ENCODE assay signal across 8 cellular contexts in the genomic region with DNA sequence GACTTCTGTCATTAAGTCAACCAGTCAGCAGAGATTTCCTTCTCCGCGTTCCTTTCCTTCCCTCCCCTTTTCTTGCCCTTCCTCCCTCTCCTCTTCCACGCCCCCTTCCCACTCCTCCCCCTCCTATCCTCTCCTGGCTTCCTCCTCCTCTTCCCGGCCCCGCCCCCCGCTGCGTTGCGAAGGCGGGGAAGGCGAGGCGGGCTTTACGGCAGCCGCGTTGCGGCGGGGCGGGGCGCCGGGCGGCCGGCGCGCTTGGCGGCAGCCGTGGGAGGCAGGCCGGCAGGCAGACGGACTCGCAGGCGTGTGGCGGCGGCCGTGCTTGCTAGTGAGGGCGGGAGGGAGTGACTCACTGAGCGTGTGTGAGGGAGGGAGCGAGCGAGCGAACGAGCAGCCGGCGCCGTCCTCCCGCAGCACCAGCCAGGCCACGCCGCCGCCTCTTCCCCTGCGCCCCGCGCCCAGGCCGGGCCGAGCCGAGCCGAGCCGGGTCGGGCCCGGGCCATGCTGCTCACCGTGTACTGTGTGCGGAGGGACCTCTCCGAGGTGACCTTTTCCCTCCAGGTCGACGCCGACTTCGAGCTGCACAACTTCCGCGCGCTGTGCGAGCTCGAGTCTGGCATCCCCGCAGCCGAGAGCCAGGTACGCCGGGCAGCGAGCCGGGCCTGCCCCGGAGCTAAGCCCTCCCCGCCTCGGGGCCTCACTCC. TPM values are rescaled to one million over a fixed set of nuclear protein-coding genes. Genes with fewer than 3 reads are reported as not detected.
A peak's percentile ranks its signal among the peaks of the same experiment; 100 is the strongest.
DNase-seq lines count a peak whose midpoint lies in the region; ATAC-seq, FAIRE-seq and TF ChIP-seq lines count a peak whose summit lies in the region.

Gene DDI2, plus strand, starts transcription at position 286 of the 701 bp plus-strand sequence. Its CDS starts 213 bp downstream, at position 499.

- H3K4me3 Mint-ChIP-seq in CD8-positive, alpha-beta T cell, result peak within 1 kb of the TSS; percentile 94
- H3K4me3 Mint-ChIP-seq in effector memory CD8-positive, alpha-beta T cell, result peak within 1 kb of the TSS; percentile 86 to 89

- H2BK15ac ChIP-seq in mesenchymal stem cell (ENCODE audit: low read depth, poor library complexity, severe bottlenecking), result peak within 1 kb of the TSS; percentile 91

- TF ChIP-seq CTCF in CD8-positive, alpha-beta T cell (IDR thresholded peaks at IDR 0.05), result no peak

- H2BK12ac ChIP-seq in mesenchymal stem cell (ENCODE audit: low read length in 2 of 2), result peak within 1 kb of the TSS in 1 of 2 experiments; percentile 90

- FAIRE-seq in HTR-8/SVneo (lab: Jason Lieb, UNC), result peak; percentile 99

- H3K4ac ChIP-seq in mesenchymal stem cell (ENCODE audit: low read depth in 1 of 2, low read length in 2 of 2), result peak within 1 kb of the TSS; percentile 69 to 89

- H3K27me3 Mint-ChIP-seq in CD8-positive, alpha-beta T cell (ENCODE audit: low read depth), result no peaks in the 10 kb centered on the region
- no peaks in the 10 kb centered on the region for H3K27me3 Mint-ChIP-seq in effector memory CD8-positive, alpha-beta T cell

- H3K27ac ChIP-seq in CD8-positive, alpha-beta T cell (ENCODE audit: low read depth, low read length), result peak within 1 kb of the TSS; percentile 73
- H3K27ac ChIP-seq in mesenchymal stem cell (ENCODE audit: low read length, poor library complexity, severe bottlenecking), result peak within 1 kb of the TSS; percentile 88

- peaks cover 46% of the 10 kb centered on the region for H3K4me1 Mint-ChIP-seq in CD8-positive, alpha-beta T cell (ENCODE audit: low read depth)
- peaks cover 26 to 38% of the 10 kb centered on the region in 2 donors for H3K4me1 Mint-ChIP-seq in effector memory CD8-positive, alpha-beta T cell (ENCODE audit: low read depth in 2 of 2)

- peak within 1 kb of the TSS; percentile 89 for H3K4me3 ChIP-seq in CD8-positive, alpha-beta T cell (ENCODE audit: low read depth, low read length)
- H3K4me3 ChIP-seq in mesenchymal stem cell (ENCODE audit: insufficient read depth in 1 of 2, low read depth in 1 of 2, low read length in 2 of 2), result peak within 1 kb of the TSS; percentile 88 to 94

- H3K36me3 ChIP-seq in CD8-positive, alpha-beta T cell (ENCODE audit: insufficient read depth, low read length), result no peaks in the 10 kb centered on the region
- H3K36me3 ChIP-seq in mesenchymal stem cell (ENCODE audit: control insufficient read depth in 1 of 2, insufficient read depth in 2 of 2, low read depth in 1 of 2, low read length in 2 of 2), result peaks cover 0 to 13% of the 10 kb centered on the region in 2 experiments

- CTCF ChIA-PET in CD8-positive, alpha-beta T cell (lab: Charles Lee), result interaction anchor here (1.1 to 1.2 kb wide), 2 partner anchors 40 to 124 kb away, joined by 3 read pairs; no protein-coding TSS in a partner anchor

- H2BK120ac ChIP-seq in mesenchymal stem cell (ENCODE audit: low read depth, low read length), result peak within 1 kb of the TSS; percentile 87

- peak; percentile 88 for ATAC-seq in CD8-positive, alpha-beta T cell
- ATAC-seq in GM21360 (IDR thresholded peaks at IDR 0.05; ENCODE audit: unreplicated experiment), result peak; percentile 67
- ATAC-seq in effector memory CD8-positive, alpha-beta T cell (replicated peaks), result peak; percentile 92

- no peaks in the 10 kb centered on the region for H3K27me3 ChIP-seq in CD8-positive, alpha-beta T cell (ENCODE audit: insufficient read depth, low read length)
- H3K27me3 ChIP-seq in mesenchymal stem cell (ENCODE audit: control insufficient read depth in 1 of 2, insufficient read depth in 1 of 2, low read length in 2 of 2), result no peaks in the 10 kb centered on the region

- H4K91ac ChIP-seq in mesenchymal stem cell (ENCODE audit: low read length), result peak within 1 kb of the TSS; percentile 98

- H3K9me3 Mint-ChIP-seq in CD8-positive, alpha-beta T cell, result no peaks in the 10 kb centered on the region
- no peaks in the 10 kb centered on the region for H3K9me3 Mint-ChIP-seq in effector memory CD8-positive, alpha-beta T cell

- peak within 1 kb of the TSS; percentile 94 for H3K27ac Mint-ChIP-seq in CD8-positive, alpha-beta T cell
- peak within 1 kb of the TSS; percentile 90 to 96 for H3K27ac Mint-ChIP-seq in effector memory CD8-positive, alpha-beta T cell

- H2AK5ac ChIP-seq in mesenchymal stem cell (ENCODE audit: low read length, severe bottlenecking), result no peak within 1 kb of the TSS

- H3K23ac ChIP-seq in mesenchymal stem cell (ENCODE audit: low read length in 2 of 2), result peak within 1 kb of the TSS; percentile 23 to 51

- no peaks in the 10 kb centered on the region for H3K79me1 ChIP-seq in mesenchymal stem cell (replicated peaks; ENCODE audit: low read length, poor library complexity, severe bottlenecking)

- no peaks in the 10 kb centered on the region for H3K9me3 ChIP-seq in CD8-positive, alpha-beta T cell (ENCODE audit: low read length)
- no peaks in the 10 kb centered on the region for H3K9me3 ChIP-seq in mesenchymal stem cell (ENCODE audit: control insufficient read depth, low read length)

- H3K4me1 ChIP-seq in CD8-positive, alpha-beta T cell (ENCODE audit: insufficient read depth, low read length), result peaks cover 44% of the 10 kb centered on the region
- peaks cover 5% of the 10 kb centered on the region for H3K4me1 ChIP-seq in mesenchymal stem cell (ENCODE audit: control insufficient read depth, insufficient read depth, low read depth, low read length)

- peak within 1 kb of the TSS in 1 of 2 experiments; percentile 86 for H3K14ac ChIP-seq in mesenchymal stem cell (ENCODE audit: low read length in 2 of 2)

- peak within 1 kb of the TSS; percentile 97 to 98 for H3K18ac ChIP-seq in mesenchymal stem cell (ENCODE audit: low read depth in 1 of 2, low read length in 2 of 2)

- peak within 1 kb of the TSS; percentile 83 for H3K4me2 ChIP-seq in mesenchymal stem cell (ENCODE audit: low read length, poor library complexity, severe bottlenecking)

- peak within 1 kb of the TSS; percentile 86 for H2BK5ac ChIP-seq in mesenchymal stem cell (ENCODE audit: low read depth, low read length, poor library complexity, severe bottlenecking)

- WGBS in mesenchymal stem cell, result under 1% methylated on average over 37 of the region's 76 CpGs

- POLR2A ChIA-PET in CD8-positive, alpha-beta T cell (lab: Charles Lee), result interaction anchor here (0.6 to 1.7 kb wide), 7 partner anchors 14 to 823 kb away, joined by 3 to 11 read pairs (median 4); partner anchors contain the start of gene DNAJC16

- H3K9ac ChIP-seq in mesenchymal stem cell (ENCODE audit: low read length), result peak within 1 kb of the TSS; percentile 98

- DNase-seq in CD8-positive, alpha-beta T cell, result peak; percentile 83 to 95 (median 91)
- DNase-seq in HTR-8/SVneo (ENCODE audit: insufficient read length, low spot score) (peak; percentile 91), NOMO-1 treated with DMSO at 0.1 percent for 48 hours (lab: John Stamatoyannopoulos, UW; ENCODE audit: unreplicated experiment) (peak; percentile 99), mesenchymal stem cell (peak; percentile 99)
- peak; percentile 80 to 96 (median 84) for DNase-seq in activated CD8-positive, alpha-beta memory T cell treated with anti-CD3 and anti-CD28 coated beads for 48 hours (ENCODE audit: low read depth in 2 of 3, low spot score in 2 of 3)
- DNase-seq in effector memory CD8-positive, alpha-beta T cell, result peak; percentile 90
- DNase-seq in stimulated activated CD8-positive, alpha-beta memory T cell treated with anti-CD3 and anti-CD28 coated beads, Interleukin-12 subunit alpha, Interleukin-12 subunit beta, amount 100 ng/mL, for 24 hours (ENCODE audit: extremely low read depth), result peak; percentile 90

- peak within 1 kb of the TSS; percentile 79 for H4K8ac ChIP-seq in mesenchymal stem cell (ENCODE audit: low read length)

- intact Hi-C loops in CD8-positive, alpha-beta T cell (cut with DNase I, micrococcal nuclease), result loop anchor here (1.0 to 10.0 kb wide), 11 partner anchors 14 to 1817 kb away; partner anchors contain the start of genes DNAJC16 (in 2 of the 2), CPLANE2 (in 1 of the 2), PLEKHM2 (in 1 of the 2) and RCC2 (in 1 of the 2)

- H2AFZ ChIP-seq in mesenchymal stem cell (ENCODE audit: low read depth, low read length), result peak within 1 kb of the TSS; percentile 78

- peaks cover 17% of the 10 kb centered on the region for H3K36me3 Mint-ChIP-seq in CD8-positive, alpha-beta T cell
- H3K36me3 Mint-ChIP-seq in effector memory CD8-positive, alpha-beta T cell (ENCODE audit: insufficient read depth), result peaks cover 17% of the 10 kb centered on the region

RNA-seq across cellular contexts. Expression of gene DDI2, which starts in this region (rescaled TPM):
- total RNA-seq in CD8-positive, alpha-beta T cell, result 10 to 100 TPM; 34.7 to 37.7 TPM
- 5.8 TPM for polyA plus RNA-seq in mesenchymal stem cell (2013, experiment 1 of 2)
- 5.6 TPM for polyA plus RNA-seq in mesenchymal stem cell (2013, experiment 2 of 2)

Comparison
In these comparisons a context has a peak if more than half of its experiments do, and no peak if none do; other contexts are left out.
1. Peak in every context shown above with its lines: DNase-seq, ATAC-seq, H3K4me3 ChIP-seq and H3K27ac ChIP-seq.